ENCODE assay signal across 8 cellular contexts in the genomic region with DNA sequence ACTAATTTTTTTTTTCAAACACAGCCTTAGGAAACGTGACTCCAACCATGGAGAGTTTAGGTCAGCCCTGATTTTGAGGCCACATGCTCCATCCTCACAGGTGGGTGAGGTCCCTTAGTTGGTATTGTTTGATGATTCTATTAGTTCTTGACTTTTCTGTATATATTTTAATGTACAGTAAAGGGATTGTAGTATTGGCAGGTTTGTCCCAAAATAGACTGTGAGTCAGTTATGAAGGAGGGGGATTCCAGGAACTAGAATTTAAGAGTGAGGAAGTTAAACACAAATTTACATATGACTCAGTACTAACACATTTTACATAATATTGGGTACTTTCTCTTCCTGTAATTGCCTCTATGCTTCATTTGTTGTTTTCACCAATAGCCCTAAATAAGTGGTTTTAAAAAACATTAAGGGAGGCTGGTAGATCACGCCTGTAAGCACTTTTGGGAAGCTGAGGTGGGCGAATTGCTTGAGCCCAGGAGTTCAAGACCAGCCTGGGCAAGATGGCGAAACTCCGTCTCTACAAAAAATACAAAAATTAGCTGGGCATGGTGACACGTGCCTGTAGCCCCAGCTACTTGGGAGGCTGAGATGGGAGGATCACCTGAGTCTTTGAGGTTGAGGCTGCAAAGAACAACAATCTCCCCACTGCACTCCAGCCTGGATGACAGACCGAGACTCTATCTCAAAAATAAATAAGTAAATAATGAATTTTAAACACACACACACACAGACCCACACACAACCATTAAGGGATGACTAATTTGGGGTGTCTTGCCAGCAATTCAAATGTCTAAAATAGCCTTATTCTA.
A peak's percentile ranks its signal among the peaks of the same experiment; 100 is the strongest.
DNase-seq lines count a peak whose midpoint lies in the region; ATAC-seq, FAIRE-seq and TF ChIP-seq lines count a peak whose summit lies in the region.

No MANE protein-coding gene starts in this region.

- H3K27ac Mint-ChIP-seq in stimulated activated naive B cell treated with anti-CD40 and anti-IgM and Interleukin-4, amounts not matched to agents 10 μg/mL and 1 μg/mL and 100 μg/mL, for 72 hours = peak overlapping the region; percentile 92

- peaks cover 0 to 3% of the 10 kb centered on the region in 2 donors for H3K36me3 Mint-ChIP-seq in stimulated activated naive B cell treated with anti-CD40 and anti-IgM and Interleukin-4, amounts not matched to agents 10 μg/mL and 1 μg/mL and 100 μg/mL, for 72 hours

- no peak overlapping the region for H3K4me3 ChIP-seq in cardiac fibroblast (replicated peaks in 1 of 2; ENCODE audit: low read depth in 2 of 2, low read length in 2 of 2)

- H3K27me3 Mint-ChIP-seq in stimulated activated naive B cell treated with anti-CD40 and anti-IgM and Interleukin-4, amounts not matched to agents 10 μg/mL and 1 μg/mL and 100 μg/mL, for 72 hours = no peaks in the 10 kb centered on the region

- DNase-seq in H4 (ENCODE audit: low spot score) (peak; percentile 12), MV-4-11 (lab: John Stamatoyannopoulos, UW) (peak; percentile 93), cardiac fibroblast (ENCODE audit: low read depth in 2 of 2) (peak; percentile 53 to 82), NCI-H1694 treated with DMSO at 0.1 percent for 48 hours (lab: John Stamatoyannopoulos, UW) (no peak), HTR-8/SVneo (ENCODE audit: insufficient read length, low spot score) (no peak), mesenteric fat pad (ENCODE audit: low spot score) (no peak)
- DNase-seq in stimulated activated naive B cell treated with anti-CD40 and anti-IgM and Interleukin-4, amounts not matched to agents 10 μg/mL and 1 μg/mL and 100 μg/mL, for 72 hours = peak; percentile 15

- peaks cover 21 to 46% of the 10 kb centered on the region in 2 donors for H3K4me1 Mint-ChIP-seq in stimulated activated naive B cell treated with anti-CD40 and anti-IgM and Interleukin-4, amounts not matched to agents 10 μg/mL and 1 μg/mL and 100 μg/mL, for 72 hours

- no peaks in the 10 kb centered on the region for H3K9me3 Mint-ChIP-seq in stimulated activated naive B cell treated with anti-CD40 and anti-IgM and Interleukin-4, amounts not matched to agents 10 μg/mL and 1 μg/mL and 100 μg/mL, for 72 hours

- peak overlapping the region in 1 of 2 donors; percentile 41 for H3K4me3 Mint-ChIP-seq in stimulated activated naive B cell treated with anti-CD40 and anti-IgM and Interleukin-4, amounts not matched to agents 10 μg/mL and 1 μg/mL and 100 μg/mL, for 72 hours

- TF ChIP-seq CTCF in cardiac fibroblast (IDR thresholded peaks at IDR 0.05; ENCODE audit: low read depth, low read length) = no peak

- no peak for TF ChIP-seq POLR2A in GM18505 (IDR thresholded peaks at IDR 0.05; ENCODE audit: borderline replicate concordance, extremely low read depth, insufficient read depth, insufficient read length)

- ATAC-seq in GM18505 (IDR thresholded peaks at IDR 0.05; ENCODE audit: unreplicated experiment) = peak; percentile 90
- peak; percentile 95 to 96 for ATAC-seq in stimulated activated naive B cell treated with anti-CD40 and anti-IgM and Interleukin-4, amounts not matched to agents 10 μg/mL and 1 μg/mL and 100 μg/mL, for 72 hours (replicated peaks)

- FAIRE-seq in HTR-8/SVneo (lab: Jason Lieb, UNC) = no peak

Comparison
In these comparisons a context has a peak if more than half of its experiments do, and no peak if none do; other contexts are left out.
1. DNase-seq: peak in H4 (single experiment), MV-4-11 (single experiment), cardiac fibroblast (2 of 2) and stimulated activated naive B cell treated with anti-CD40 and anti-IgM and Interleukin-4, amounts not matched to agents 10 μg/mL and 1 μg/mL and 100 μg/mL, for 72 hours (single experiment); none in NCI-H1694 treated with DMSO at 0.1 percent for 48 hours (single experiment), HTR-8/SVneo (single experiment) and mesenteric fat pad (single experiment).